10 cellular contexts compared by ENCODE assay signal in genomic region chr11:7520011-7520942, GRCh38. TPM values are rescaled to one million over a fixed set of nuclear protein-coding genes. Genes with fewer than 3 reads are reported as not detected.
DNase-seq lines count a peak whose midpoint lies in the region; ATAC-seq and TF ChIP-seq lines count a peak whose summit lies in the region.
"Had no signal": no experiment of that assay in that cellular context is flagged by ENCODE, and none has a peak within 500 bp of the region (broad histone marks: within the 10 kb centered on the region; RNA-seq: fewer than 3 reads in every experiment).

No MANE protein-coding gene starts in this region.

- H3K9ac ChIP-seq in IMR-90 (ENCODE audit: low read depth, low read length) (no peak overlapping the region), PC-3 (ENCODE audit: low read length) (no peak overlapping the region)

- no peaks in the 10 kb centered on the region for H3K9me2 ChIP-seq in PC-3 (replicated peaks; ENCODE audit: low read length)

- TF ChIP-seq POLR2A in IMR-90 (IDR thresholded peaks at IDR 0.05; ENCODE audit: low read depth, low read length) = no peak

- H2BK5ac ChIP-seq in IMR-90 (ENCODE audit: low read depth, low read length, poor library complexity, severe bottlenecking) = no peak overlapping the region

- H3K18ac ChIP-seq in IMR-90 (ENCODE audit: low read depth, low read length) = no peak overlapping the region

- H4K91ac ChIP-seq in IMR-90 (ENCODE audit: insufficient read depth, low read depth, low read length) = no peak overlapping the region

- H3K79me1 ChIP-seq in IMR-90 (ENCODE audit: low read depth in 1 of 2, low read length in 2 of 2) = no peaks in the 10 kb centered on the region

- BruUV-seq in IMR-90 (replicated peaks; lab: Mats Ljungman, UMichigan) (no TSS peak), PC-3 (replicated peaks; lab: Mats Ljungman, UMichigan) (no TSS peak)

- H3K79me2 ChIP-seq in PC-3 (ENCODE audit: low read length) = no peaks in the 10 kb centered on the region

- intact Hi-C loops in IMR-90 (cut with micrococcal nuclease) = no loop called here
- intact Hi-C loops in PC-3 (cut with micrococcal nuclease) = no loop called here

- no peak overlapping the region for H3K56ac ChIP-seq in IMR-90 (ENCODE audit: extremely low read depth, insufficient read depth, low read length)

- no peak overlapping the region for H4K8ac ChIP-seq in IMR-90 (ENCODE audit: low read depth in 2 of 2, low read length in 2 of 2)

- H3K14ac ChIP-seq in IMR-90 (replicated peaks; ENCODE audit: low read depth, low read length) = no peak overlapping the region

- H2AK5ac ChIP-seq in IMR-90 (ENCODE audit: low read depth, low read length) = no peak overlapping the region

- no peak overlapping the region for H2BK15ac ChIP-seq in IMR-90 (ENCODE audit: low read depth, low read length)

- H3K36me3 ChIP-seq in IMR-90 (ENCODE audit: control insufficient read depth, insufficient read depth, low read length) = no peaks in the 10 kb centered on the region
- H3K36me3 ChIP-seq in PC-3 (ENCODE audit: low read depth, low read length) = no peaks in the 10 kb centered on the region

- H4K20me1 ChIP-seq in IMR-90 (ENCODE audit: insufficient read depth, low read length) (no peaks in the 10 kb centered on the region), PC-3 (ENCODE audit: low read length) (no peaks in the 10 kb centered on the region)

- POLR2A ChIA-PET in IMR-90 (lab: Charles Lee; ENCODE audit: unreplicated experiment) (no interaction called here), PC-3 (lab: Charles Lee; ENCODE audit: unreplicated experiment) (no interaction called here)

- no peaks in the 10 kb centered on the region for H3F3A ChIP-seq in PC-3 (ENCODE audit: low read length, unreplicated experiment)

- no peak overlapping the region for H3K4ac ChIP-seq in IMR-90 (ENCODE audit: low read depth, low read length)

- ATAC-seq in GM18870 (IDR thresholded peaks at IDR 0.05; ENCODE audit: unreplicated experiment) (peak; percentile 45), GM21723 (IDR thresholded peaks at IDR 0.05; ENCODE audit: unreplicated experiment) (peak; percentile 63), IMR-90 (ENCODE audit: low read depth) (no peak), PC-3 (no peak)

- H3K23ac ChIP-seq in IMR-90 (ENCODE audit: low read depth, low read length) = no peak overlapping the region

- in situ Hi-C loops in IMR-90 (cut with MboI; ENCODE audit: low sequenced_read_pairs) = no loop called here

- no peak overlapping the region for H2BK120ac ChIP-seq in IMR-90 (ENCODE audit: low read depth, low read length)

- DNase-seq in IMR-90 (no peak), pons (ENCODE audit: low spot score) (peak; percentile 39), C1 segment of cervical spinal cord (lab: John Stamatoyannopoulos, UW) (no peak), NCI-H2107 treated with DMSO at 0.1 percent for 48 hours (lab: John Stamatoyannopoulos, UW; ENCODE audit: unreplicated experiment) (no peak), PC-3 (no peak), activated gamma-delta T cell (lab: John Stamatoyannopoulos, UW) (no peak)
- DNase-seq: HCEC 1CT had no signal

- H2AFZ ChIP-seq in IMR-90 (replicated peaks; ENCODE audit: low read length, poor library complexity) (no peak overlapping the region), PC-3 (ENCODE audit: low read length) (no peak overlapping the region)

- H2AK9ac ChIP-seq in IMR-90 (replicated peaks; ENCODE audit: low read depth, low read length, poor library complexity) = no peak overlapping the region

- H3K9me1 ChIP-seq in IMR-90 (ENCODE audit: insufficient read depth, low read length) = no peaks in the 10 kb centered on the region; the same call in 1 of the 2 replicates

- CTCF ChIA-PET in IMR-90 (lab: Yijun Ruan, JAX) (interaction anchor here (0.5 kb wide), 1 partner anchor 78 kb away, joined by 3 read pairs; no protein-coding TSS in a partner anchor), PC-3 (lab: Charles Lee) (no interaction called here)

- H3K27me3 ChIP-seq in IMR-90 (ENCODE audit: control insufficient read depth, insufficient read depth, low read length) = peaks cover 22% of the 10 kb centered on the region
- peaks cover 31% of the 10 kb centered on the region for H3K27me3 ChIP-seq in PC-3 (ENCODE audit: low read length)

- H3K27ac ChIP-seq in IMR-90 (ENCODE audit: insufficient read depth, low read length) (no peak overlapping the region), PC-3 (ENCODE audit: low read length) (no peak overlapping the region)

- TF ChIP-seq CTCF in IMR-90 (conservative IDR thresholded peaks at IDR 0.05; ENCODE audit: low read depth, low read length) = no peak
- TF ChIP-seq CTCF in PC-3 (conservative IDR thresholded peaks at IDR 0.05; ENCODE audit: low read depth, low read length) = no peak

- WGBS in IMR-90 (ENCODE audit: extremely low coverage in 2 of 2, insufficient read length in 1 of 2), 2 experiments = 73% methylated on average over 8 of the region's 18 CpGs; no CpG with 5 or more reads in 1 of the 2 experiments

- H3K4me1 ChIP-seq in IMR-90 (ENCODE audit: control insufficient read depth, insufficient read depth, low read length) = no peaks in the 10 kb centered on the region
- H3K4me1 ChIP-seq in PC-3 (ENCODE audit: insufficient read depth, low read length) = no peaks in the 10 kb centered on the region

- H3K9me3 ChIP-seq in IMR-90 (ENCODE audit: control insufficient read depth, insufficient read depth, low read length) = no peaks in the 10 kb centered on the region
- no peaks in the 10 kb centered on the region for H3K9me3 ChIP-seq in PC-3 (ENCODE audit: low read length)

- dilution Hi-C loops in IMR-90 (cut with HindIII; ENCODE audit: low sequenced_read_pairs, unreplicated experiment) = no loop called here

- no peak overlapping the region for H4K5ac ChIP-seq in IMR-90 (ENCODE audit: low read depth, low read length)

- no peak for TF ChIP-seq RAD21 in IMR-90 (IDR thresholded peaks at IDR 0.05; ENCODE audit: low read length)

- H3K4me3 ChIP-seq in IMR-90 (ENCODE audit: insufficient read depth, low read depth, low read length) (no peak overlapping the region), PC-3 (ENCODE audit: low read length) (no peak overlapping the region)

- no peak overlapping the region for H3K4me2 ChIP-seq in IMR-90 (ENCODE audit: low read depth, low read length)
- H3K4me2 ChIP-seq in PC-3 (ENCODE audit: low read length) = no peak overlapping the region

- no peak overlapping the region for H2BK20ac ChIP-seq in IMR-90 (ENCODE audit: low read depth, low read length)

TF ChIP-seq in IMR-90, 13 proteins besides CTCF, POLR2A, EP300 and RAD21:
- TF ChIP-seq RCOR1 (IDR thresholded peaks at IDR 0.05; ENCODE audit: insufficient replicate concordance, low read length) = no peak
- no peak for TF ChIP-seq SMC3 (IDR thresholded peaks at IDR 0.05; ENCODE audit: low read depth, low read length)
- no peak for TF ChIP-seq CHD1 (IDR thresholded peaks at IDR 0.05; ENCODE audit: low read depth, low read length)
- TF ChIP-seq BHLHE40 (IDR thresholded peaks at IDR 0.05; ENCODE audit: low read depth, low read length) = no peak
- 0 out of 2 replicates have a peak, but pooled peaks have one; percentile 9 for TF ChIP-seq CEBPB (IDR thresholded peaks at IDR 0.05; ENCODE audit: low read depth, low read length)
- TF ChIP-seq MXI1 (IDR thresholded peaks at IDR 0.05; ENCODE audit: borderline replicate concordance, low read depth, low read length) = no peak

RNA-seq across cellular contexts. Expression of gene PPFIBP2, which starts 6.5 kb away (rescaled TPM):
- 9.4 and 11.8 TPM in 2 replicates for total RNA-seq in IMR-90 (2012; rRNA removed)
- 4.2 and 6.0 TPM in 2 replicates for polyA plus RNA-seq in IMR-90 (2012; rRNA removed)
- 2.2 and 2.4 TPM in 2 replicates for polyA plus RNA-seq in IMR-90 (2012; cell fraction: cytosol; rRNA removed)
- polyA plus RNA-seq in IMR-90 (2012; cell fraction: nucleus; rRNA removed; ENCODE audit: low replicate concordance) = 4.9 and 13.2 TPM in 2 replicates
- total RNA-seq in PC-3 (2014; rRNA removed) = 3.2 and 3.3 TPM in 2 replicates

RNA-seq across cellular contexts. Expression of gene OLFML1, which starts 35.0 kb away (rescaled TPM):
- total RNA-seq in IMR-90 (2012; rRNA removed) (0.18 and 0.28 TPM in 2 replicates), PC-3 (2014; rRNA removed) (not detected in 2 replicates)
- polyA plus RNA-seq in IMR-90 (2012; rRNA removed) = 0.10 and 0.23 TPM in 2 replicates
- 0.02 and 0.05 TPM in 2 replicates for polyA plus RNA-seq in IMR-90 (2012; cell fraction: cytosol; rRNA removed)
- 0.06 TPM in 1 of 2 replicates, not detected in the other for polyA plus RNA-seq in IMR-90 (2012; cell fraction: nucleus; rRNA removed; ENCODE audit: low replicate concordance)
- total RNA-seq: renal cortical epithelial cell had no signal

Comparison
In these comparisons a context has a peak if more than half of its experiments do, and no peak if none do; other contexts are left out.
1. ATAC-seq: peak in GM18870 (single experiment) and GM21723 (single experiment); none in IMR-90 (single experiment) and PC-3 (single experiment).